17 cellular contexts compared by ENCODE assay signal in genomic region chr1:37901893-37902225, GRCh38. TPM values are rescaled to one million over a fixed set of nuclear protein-coding genes. Genes with fewer than 3 reads are reported as not detected.
DNase-seq lines count a peak whose midpoint lies in the region; ATAC-seq and TF ChIP-seq lines count a peak whose summit lies in the region.
"Had no signal": no experiment of that assay in that cellular context is flagged by ENCODE, and none has a peak within 500 bp of the region (broad histone marks: within the 10 kb centered on the region; RNA-seq: fewer than 3 reads in every experiment).

No MANE protein-coding gene starts in this region.

- H3K9me2 ChIP-seq in PC-9 (ENCODE audit: insufficient read depth): no peaks in the 10 kb centered on the region

- H3K9me3 Mint-ChIP-seq in activated CD4-positive, alpha-beta T cell treated with anti-CD3 and anti-CD28 coated beads, Interleukin-2, amount 10 ng/mL, durations not matched to agents 24 days and 14 days: peaks cover 2% of the 10 kb centered on the region
- peaks cover 1% of the 10 kb centered on the region for H3K9me3 Mint-ChIP-seq in activated T-helper 1 cell treated with anti-CD3 and anti-CD28 coated beads, Interleukin-12 subunit alpha, Interleukin-12 subunit beta, Interleukin-2, Interleukin-4 antibody, amounts not matched to agents 30 ng/mL and 10 ng/mL and 1 ng/mL, durations not matched to agents 14 hours and 24 hours and 36 hours

- H3K36me3 Mint-ChIP-seq in activated CD4-positive, alpha-beta T cell treated with anti-CD3 and anti-CD28 coated beads, Interleukin-2, amount 10 ng/mL, durations not matched to agents 24 days and 14 days (ENCODE audit: low read depth): peaks cover 12% of the 10 kb centered on the region
- peaks cover 2% of the 10 kb centered on the region for H3K36me3 Mint-ChIP-seq in activated T-helper 1 cell treated with anti-CD3 and anti-CD28 coated beads, Interleukin-12 subunit alpha, Interleukin-12 subunit beta, Interleukin-2, Interleukin-4 antibody, amounts not matched to agents 30 ng/mL and 10 ng/mL and 1 ng/mL, durations not matched to agents 14 hours and 24 hours and 36 hours (ENCODE audit: low read depth)

- no peaks in the 10 kb centered on the region for H3K79me2 ChIP-seq in PC-9 (ENCODE audit: low read depth)

- DNase-seq in activated CD4-positive, alpha-beta T cell treated with anti-CD3 and anti-CD28 coated beads, Interleukin-2, amount 10 ng/mL, durations not matched to agents 24 days and 14 days: no peak
- no peak for DNase-seq in activated CD4-positive, alpha-beta T cell treated with anti-CD3 and anti-CD28 coated beads for 48 hours
- no peak for DNase-seq in activated T-helper 1 cell treated with anti-CD3 and anti-CD28 coated beads, Interleukin-12 subunit alpha, Interleukin-12 subunit beta, Interleukin-2, Interleukin-4 antibody, amounts not matched to agents 30 ng/mL and 10 ng/mL and 1 ng/mL, durations not matched to agents 14 hours and 24 hours and 36 hours (ENCODE audit: low spot score)
- DNase-seq in PC-9: no peak
- no peak for DNase-seq in HCEC 1CT
- DNase-seq in Right ventricle myocardium inferior (ENCODE audit: missing footprints): no peak
- DNase-seq: aorta, C1 segment of cervical spinal cord, DMS79, hippocampal formation, NCI-H1105, nucleus accumbens, Peyer's patch had no signal

- intact Hi-C loops in activated CD4-positive, alpha-beta T cell treated with anti-CD3 and anti-CD28 coated beads, Interleukin-2, amount 10 ng/mL, durations not matched to agents 24 days and 14 days (cut with micrococcal nuclease): no loop called here
- intact Hi-C loops in activated T-helper 1 cell treated with anti-CD3 and anti-CD28 coated beads, Interleukin-12 subunit alpha, Interleukin-12 subunit beta, Interleukin-2, Interleukin-4 antibody, amounts not matched to agents 30 ng/mL and 10 ng/mL and 1 ng/mL, durations not matched to agents 14 hours and 24 hours and 36 hours (cut with micrococcal nuclease): no loop called here
- intact Hi-C loops in PC-9 (cut with micrococcal nuclease; ENCODE audit: unreplicated experiment) (no loop called here), Right ventricle myocardium inferior (cut with DNase I) (no loop called here)

- TF ChIP-seq CTCF in neutrophil (IDR thresholded peaks at IDR 0.05) (no peak), PC-9 (conservative IDR thresholded peaks at IDR 0.05) (no peak)

- CTCF ChIA-PET in PC-9 (lab: Charles Lee): no interaction called here

- peak; percentile 21 for ATAC-seq in GM21717 (IDR thresholded peaks at IDR 0.05; ENCODE audit: unreplicated experiment)
- ATAC-seq in Right ventricle myocardium inferior: no peak

- POLR2A ChIA-PET in PC-9 (lab: Charles Lee; ENCODE audit: unreplicated experiment): no interaction called here

- no peak overlapping the region for H3K4me3 ChIP-seq in neutrophil (ENCODE audit: low read depth in 1 of 2, low read length in 1 of 2)
- H3K4me3 ChIP-seq in PC-9: no peak overlapping the region
- H3K4me3 ChIP-seq: Peyer's patch, SK-N-MC had no signal

- H3K27me3 ChIP-seq in neutrophil (no peaks in the 10 kb centered on the region), PC-9 (ENCODE audit: insufficient read depth, low read depth) (no peaks in the 10 kb centered on the region)
- H3K27me3 ChIP-seq: Peyer's patch had no signal

- peaks cover 9% of the 10 kb centered on the region for H3K4me1 Mint-ChIP-seq in activated CD4-positive, alpha-beta T cell treated with anti-CD3 and anti-CD28 coated beads, Interleukin-2, amount 10 ng/mL, durations not matched to agents 24 days and 14 days
- H3K4me1 Mint-ChIP-seq in activated T-helper 1 cell treated with anti-CD3 and anti-CD28 coated beads, Interleukin-12 subunit alpha, Interleukin-12 subunit beta, Interleukin-2, Interleukin-4 antibody, amounts not matched to agents 30 ng/mL and 10 ng/mL and 1 ng/mL, durations not matched to agents 14 hours and 24 hours and 36 hours (ENCODE audit: low read depth): peaks cover 12% of the 10 kb centered on the region
- H3K4me1 Mint-ChIP-seq: mesothelial cell of epicardium had no signal

- no peaks in the 10 kb centered on the region for H3K27me3 Mint-ChIP-seq in activated CD4-positive, alpha-beta T cell treated with anti-CD3 and anti-CD28 coated beads, Interleukin-2, amount 10 ng/mL, durations not matched to agents 24 days and 14 days
- H3K27me3 Mint-ChIP-seq in activated T-helper 1 cell treated with anti-CD3 and anti-CD28 coated beads, Interleukin-12 subunit alpha, Interleukin-12 subunit beta, Interleukin-2, Interleukin-4 antibody, amounts not matched to agents 30 ng/mL and 10 ng/mL and 1 ng/mL, durations not matched to agents 14 hours and 24 hours and 36 hours (ENCODE audit: insufficient read depth): no peaks in the 10 kb centered on the region

- H3K9me3 ChIP-seq in neutrophil: no peaks in the 10 kb centered on the region
- no peaks in the 10 kb centered on the region for H3K9me3 ChIP-seq in PC-9 (ENCODE audit: insufficient read depth, low read depth)
- H3K9me3 ChIP-seq: Peyer's patch had no signal

- H3K4me1 ChIP-seq in neutrophil (ENCODE audit: control insufficient read depth in 1 of 2, insufficient read depth in 1 of 2, low read depth in 1 of 2, low read length in 1 of 2) (peaks cover 11 to 15% of the 10 kb centered on the region in 2 experiments), PC-9 (replicated peaks; ENCODE audit: insufficient read depth) (no peaks in the 10 kb centered on the region)
- H3K4me1 ChIP-seq: Peyer's patch had no signal

- H3K36me3 ChIP-seq in neutrophil: no peaks in the 10 kb centered on the region
- H3K36me3 ChIP-seq in PC-9 (ENCODE audit: low read depth): no peaks in the 10 kb centered on the region
- H3K36me3 ChIP-seq: Peyer's patch had no signal

- H3K4me3 Mint-ChIP-seq in activated CD4-positive, alpha-beta T cell treated with anti-CD3 and anti-CD28 coated beads, Interleukin-2, amount 10 ng/mL, durations not matched to agents 24 days and 14 days: no peak overlapping the region
- H3K4me3 Mint-ChIP-seq in activated T-helper 1 cell treated with anti-CD3 and anti-CD28 coated beads, Interleukin-12 subunit alpha, Interleukin-12 subunit beta, Interleukin-2, Interleukin-4 antibody, amounts not matched to agents 30 ng/mL and 10 ng/mL and 1 ng/mL, durations not matched to agents 14 hours and 24 hours and 36 hours: no peak overlapping the region
- H3K4me3 Mint-ChIP-seq: mesothelial cell of epicardium had no signal

- H4K20me1 ChIP-seq in PC-9 (ENCODE audit: insufficient read depth): no peaks in the 10 kb centered on the region

- H3F3A ChIP-seq in PC-9 (ENCODE audit: insufficient read depth, low read depth): 0 out of 2 replicates have a peak, but pooled peaks cover 6% of the 10 kb centered on the region

- peak overlapping the region; percentile 54 for H3K27ac Mint-ChIP-seq in activated CD4-positive, alpha-beta T cell treated with anti-CD3 and anti-CD28 coated beads, Interleukin-2, amount 10 ng/mL, durations not matched to agents 24 days and 14 days
- peak overlapping the region; percentile 44 for H3K27ac Mint-ChIP-seq in activated T-helper 1 cell treated with anti-CD3 and anti-CD28 coated beads, Interleukin-12 subunit alpha, Interleukin-12 subunit beta, Interleukin-2, Interleukin-4 antibody, amounts not matched to agents 30 ng/mL and 10 ng/mL and 1 ng/mL, durations not matched to agents 14 hours and 24 hours and 36 hours
- H3K27ac Mint-ChIP-seq: mesothelial cell of epicardium had no signal

- no peak overlapping the region for H3K4me2 ChIP-seq in PC-9

- no peak overlapping the region for H2AFZ ChIP-seq in PC-9

- H3K27ac ChIP-seq in neutrophil (peak overlapping the region; percentile 72), PC-9 (no peak overlapping the region)
- H3K27ac ChIP-seq: SK-N-MC had no signal

- BruUV-seq in PC-9 (replicated peaks; lab: Mats Ljungman, UMichigan): no TSS peak

RNA-seq across cellular contexts. Expression of gene MTF1, which starts 42.5 kb away (rescaled TPM):
- 31.2 and 31.6 TPM in 2 replicates for total RNA-seq in activated CD4-positive, alpha-beta T cell treated with anti-CD3 and anti-CD28 coated beads, Interleukin-2, amount 10 ng/mL, durations not matched to agents 24 days and 14 days
- 31.7 and 35.3 TPM in 2 replicates for total RNA-seq in activated T-helper 1 cell treated with anti-CD3 and anti-CD28 coated beads, Interleukin-12 subunit alpha, Interleukin-12 subunit beta, Interleukin-2, Interleukin-4 antibody, amounts not matched to agents 30 ng/mL and 10 ng/mL and 1 ng/mL, durations not matched to agents 14 hours and 24 hours and 36 hours
- 22.1 and 22.5 TPM in 2 replicates for total RNA-seq in PC-9 (2021)
- 8.1 TPM for total RNA-seq in Right ventricle myocardium inferior

RNA-seq across cellular contexts. Expression of gene INPP5B, which starts 45.0 kb away (rescaled TPM):
- total RNA-seq in activated CD4-positive, alpha-beta T cell treated with anti-CD3 and anti-CD28 coated beads, Interleukin-2, amount 10 ng/mL, durations not matched to agents 24 days and 14 days: 23.8 and 27.2 TPM in 2 replicates
- total RNA-seq in activated T-helper 1 cell treated with anti-CD3 and anti-CD28 coated beads, Interleukin-12 subunit alpha, Interleukin-12 subunit beta, Interleukin-2, Interleukin-4 antibody, amounts not matched to agents 30 ng/mL and 10 ng/mL and 1 ng/mL, durations not matched to agents 14 hours and 24 hours and 36 hours: 23.6 and 27.2 TPM in 2 replicates
- 26.7 and 28.1 TPM in 2 replicates for total RNA-seq in PC-9 (2021)
- 11.2 TPM for total RNA-seq in Right ventricle myocardium inferior
